ENCODE assay signal across 1 cellular context in genomic region chr7:141704112-141704511, GRCh38.
A peak's percentile ranks its signal among the peaks of the same experiment; 100 is the strongest.
TF ChIP-seq lines count a peak whose summit lies in the region.

No MANE protein-coding gene starts in this region.

TF ChIP-seq in HepG2, 621 proteins besides CTCF, POLR2A, EP300 and RAD21:
- TF ChIP-seq ZSCAN22 (CRISPR knock-in tag; IDR thresholded peaks at IDR 0.05) (no peak), ZNF652 (CRISPR knock-in tag; IDR thresholded peaks at IDR 0.05; ENCODE audit: borderline replicate concordance, low read depth) (peak; percentile 76)
